In the genomic region with DNA sequence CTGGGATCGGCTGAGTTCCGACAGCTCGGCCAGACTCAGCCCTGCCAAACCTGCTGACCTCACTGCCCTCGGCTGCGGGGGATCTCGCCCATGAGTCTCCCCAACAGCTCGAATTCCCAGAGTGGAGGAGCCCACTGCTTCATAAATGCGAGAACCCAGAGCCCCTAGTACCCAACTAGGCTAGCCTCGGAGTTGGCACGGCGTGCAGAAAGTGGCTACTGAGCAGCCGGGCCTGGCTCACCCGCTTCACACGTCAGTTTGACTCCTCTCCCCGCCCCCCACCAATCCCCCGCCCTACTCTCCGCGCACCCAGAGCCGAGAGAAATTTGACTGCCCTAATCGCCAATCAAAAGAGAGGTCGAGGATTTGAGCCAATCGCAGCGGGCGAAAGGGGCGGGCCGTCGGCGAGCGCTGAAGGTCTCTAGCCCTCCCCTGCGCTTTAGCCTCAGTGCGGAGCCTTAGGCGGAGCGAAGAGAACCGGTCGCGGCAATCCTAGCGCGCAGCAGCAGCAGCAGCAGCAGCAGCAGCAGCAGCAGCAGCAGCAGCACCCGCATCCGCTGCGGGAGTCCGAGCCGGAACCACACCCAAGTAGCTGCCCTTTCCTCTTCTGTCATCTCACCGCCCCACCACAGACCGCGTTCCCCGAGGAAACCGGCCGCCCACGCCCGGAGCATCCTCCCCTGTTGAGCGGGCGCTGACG, we compare ENCODE assay signal across 8 cellular contexts. TPM values are rescaled to one million over a fixed set of nuclear protein-coding genes. Genes with fewer than 3 reads are reported as not detected.
DNase-seq lines count a peak whose midpoint lies in the region; ATAC-seq, FAIRE-seq and TF ChIP-seq lines count a peak whose summit lies in the region.

A gene (plus strand): TSS at position 448 of the 700 bp plus-strand sequence. CDS start 264 bp downstream, outside the sequence.

- H3K27me3 ChIP-seq in pancreas (no peaks in the 10 kb centered on the region), tibial artery (no peaks in the 10 kb centered on the region)

- H3K4me1 ChIP-seq in pancreas (peaks cover 14 to 25% (median 16%) of the 10 kb centered on the region in 3 donors), tibial artery (peaks cover 0 to 50% (median 3%) of the 10 kb centered on the region in 4 donors)

- H3K36me3 ChIP-seq in pancreas (no peaks in the 10 kb centered on the region), tibial artery (no peaks in the 10 kb centered on the region)

- WGBS in pancreas, 2 donors, result 0% methylated on average over 54 of the region's 54 CpGs

- H3K4me3 ChIP-seq in GM12864 (ENCODE audit: low read depth, low read length), result peak within 1 kb of the TSS; percentile 99
- H3K4me3 ChIP-seq in pancreas, result peak within 1 kb of the TSS; percentile 93 to 98 (median 93)
- H3K4me3 ChIP-seq in tibial artery, result peak within 1 kb of the TSS; percentile 83 to 91

- peaks cover 0 to 3% (median 0%) of the 10 kb centered on the region in 4 donors for H3K9me3 ChIP-seq in pancreas
- no peaks in the 10 kb centered on the region for H3K9me3 ChIP-seq in tibial artery

- DNase-seq in GM12864 (ENCODE audit: low read depth), result peak; percentile 92
- DNase-seq in NCI-H1417 (lab: John Stamatoyannopoulos, UW), result peak; percentile 90 to 99 (median 97)
- peak; percentile 91 to 95 for DNase-seq in SW 1271 (lab: John Stamatoyannopoulos, UW)
- DNase-seq in activated naive CD8-positive, alpha-beta T cell treated with anti-CD3 and anti-CD28 coated beads, Interleukin-2, amount 50 U/mL, for 16 hours (ENCODE audit: low read depth, low spot score), result peak; percentile 91
- DNase-seq in Right ventricle myocardium inferior (ENCODE audit: missing footprints), result peak; percentile 96
- peak; percentile 96 to 97 (median 97) for DNase-seq in pancreas
- peak; percentile 96 to 99 for DNase-seq in tibial artery

- intact Hi-C loops in Right ventricle myocardium inferior (cut with DNase I), result loop anchor here (2.0 kb wide), 1 partner anchor 140 kb away; no protein-coding TSS in a partner anchor
- intact Hi-C loops in pancreas (cut with DNase I), result no loop called here
- intact Hi-C loops in tibial artery (cut with DNase I; ENCODE audit: low total_unique reads), result loop anchor here (10.0 kb wide), 1 partner anchor 504 kb away; no protein-coding TSS in a partner anchor

- TF ChIP-seq CTCF in GM12864 (IDR thresholded peaks at IDR 0.05; ENCODE audit: low read depth, low read length, missing control alignments) (no peak), pancreas (IDR thresholded peaks at IDR 0.05) (no peak), tibial artery (IDR thresholded peaks at IDR 0.05) (no peak)

- H3K27ac ChIP-seq in pancreas (peak within 1 kb of the TSS; percentile 93 to 99 (median 98)), tibial artery (peak within 1 kb of the TSS; percentile 95 to 97)

- ATAC-seq in HG02759 (IDR thresholded peaks at IDR 0.05; ENCODE audit: unreplicated experiment) (peak; percentile 70), Right ventricle myocardium inferior (peak; percentile 97), pancreas (peak; percentile 85 to 90 (median 88))

- FAIRE-seq in pancreas (lab: Jason Lieb, UNC), result no peak

RNA-seq across cellular contexts. Expression of the gene that starts here (rescaled TPM):
- total RNA-seq in Right ventricle myocardium inferior, result 44.8 TPM
- total RNA-seq in pancreas, result 10 to 100 TPM; 30.4 to 84.4 (median 51.6) TPM
- polyA plus RNA-seq in pancreas, result 10 to 100 TPM; 20.5 to 54.3 TPM

Comparison
In these comparisons a context has a peak if more than half of its experiments do, and no peak if none do; other contexts are left out.
1. Peak in every context shown above with its lines: DNase-seq, ATAC-seq, H3K4me3 ChIP-seq and H3K27ac ChIP-seq.
2. intact Hi-C loops: an anchor here in Right ventricle myocardium inferior (2.0 kb wide) and tibial artery (10.0 kb wide); none called in pancreas.